Comparison of ENCODE assay signal across 18 cellular contexts in genomic region chr18:69397096-69397495, GRCh38. TPM values are rescaled to one million over a fixed set of nuclear protein-coding genes. Genes with fewer than 3 reads are reported as not detected.
DNase-seq lines count a peak whose midpoint lies in the region; ATAC-seq, FAIRE-seq and TF ChIP-seq lines count a peak whose summit lies in the region.
"Had no signal": no experiment of that assay in that cellular context is flagged by ENCODE, and none has a peak within 500 bp of the region (broad histone marks: within the 10 kb centered on the region; RNA-seq: fewer than 3 reads in every experiment).

No MANE protein-coding gene starts in this region.

- no peak overlapping the region for H3K27ac Mint-ChIP-seq in neural progenitor cell
- H3K27ac Mint-ChIP-seq in T-helper 17 cell = no peak overlapping the region
- H3K27ac Mint-ChIP-seq: activated naive CD8-positive, alpha-beta T cell treated with anti-CD3 and anti-CD28 coated beads, Interleukin-2, amount 50 U/mL, for 24 hours; activated T-helper 17 cell treated with anti-CD3 and anti-CD28 coated beads, Interleukin-2, amount 50 U/mL, for 72 hours; naive B cell; type B pancreatic cell had no signal

- no peaks in the 10 kb centered on the region for H3K9me3 ChIP-seq in GM23248 (ENCODE audit: low read depth)
- H3K9me3 ChIP-seq in MG63 = peaks cover 4% of the 10 kb centered on the region; the same call in 1 of the 2 replicates
- no peaks in the 10 kb centered on the region for H3K9me3 ChIP-seq in neural progenitor cell (ENCODE audit: low read depth)
- H3K9me3 ChIP-seq in T-helper 17 cell (ENCODE audit: control insufficient read depth, low read length, poor library complexity, severe bottlenecking) = no peaks in the 10 kb centered on the region

- TF ChIP-seq CTCF in epithelial cell of esophagus (IDR thresholded peaks at IDR 0.05; ENCODE audit: insufficient read depth, low read depth, low read length, missing control alignments) (no peak), neural progenitor cell (IDR thresholded peaks at IDR 0.05) (no peak)

- H4K20me1 ChIP-seq in GM23248 (ENCODE audit: insufficient read depth) = no peaks in the 10 kb centered on the region
- no peaks in the 10 kb centered on the region for H4K20me1 ChIP-seq in neural progenitor cell (ENCODE audit: low read depth)

- in situ Hi-C loops in GM23248 (cut with MboI) = no loop called here

- H3K9me3 Mint-ChIP-seq in neural progenitor cell = peaks cover 4% of the 10 kb centered on the region
- H3K9me3 Mint-ChIP-seq: activated naive CD8-positive, alpha-beta T cell treated with anti-CD3 and anti-CD28 coated beads, Interleukin-2, amount 50 U/mL, for 24 hours; activated T-helper 17 cell treated with anti-CD3 and anti-CD28 coated beads, Interleukin-2, amount 50 U/mL, for 72 hours; type B pancreatic cell had no signal

- H3K4me2 ChIP-seq in GM23248 (ENCODE audit: unreplicated experiment) (no peak overlapping the region), neural progenitor cell (no peak overlapping the region)

- H3K9ac ChIP-seq in GM23248 = no peak overlapping the region
- H3K9ac ChIP-seq in neural progenitor cell = no peak overlapping the region

- no peak for ATAC-seq in T-helper 17 cell
- ATAC-seq: activated naive CD8-positive, alpha-beta T cell treated with anti-CD3 and anti-CD28 coated beads, Interleukin-2, amount 50 U/mL, for 24 hours; activated T-helper 17 cell treated with anti-CD3 and anti-CD28 coated beads, Interleukin-2, amount 50 U/mL, for 72 hours had no signal

- H3K9me2 ChIP-seq in GM23248 (ENCODE audit: insufficient read depth) = no peaks in the 10 kb centered on the region

- H3K27me3 Mint-ChIP-seq in neural progenitor cell (ENCODE audit: insufficient read depth, low read depth) = peaks cover 10% of the 10 kb centered on the region
- H3K27me3 Mint-ChIP-seq in T-helper 17 cell = peaks cover 48% of the 10 kb centered on the region

- H3K4me1 ChIP-seq in GM23248 (ENCODE audit: insufficient read depth) = 0 out of 2 replicates have a peak, but pooled peaks cover 3% of the 10 kb centered on the region
- peaks cover 14% of the 10 kb centered on the region for H3K4me1 ChIP-seq in neural progenitor cell

- H2AFZ ChIP-seq in GM23248 = no peak overlapping the region
- H2AFZ ChIP-seq in neural progenitor cell (replicated peaks) = no peak overlapping the region

- H3K79me2 ChIP-seq in GM23248 (ENCODE audit: insufficient read depth) (no peaks in the 10 kb centered on the region), neural progenitor cell (ENCODE audit: low read depth) (no peaks in the 10 kb centered on the region)

- no peaks in the 10 kb centered on the region for H3K36me3 ChIP-seq in GM23248 (ENCODE audit: low read depth)
- H3K36me3 ChIP-seq in MG63 = no peaks in the 10 kb centered on the region
- H3K36me3 ChIP-seq in neural progenitor cell = no peaks in the 10 kb centered on the region
- H3K36me3 ChIP-seq: WERI-Rb-1 had no signal

- H3F3A ChIP-seq in GM23248 (ENCODE audit: insufficient read depth) = 0 out of 2 replicates have a peak, but pooled peaks cover 4% of the 10 kb centered on the region
- H3F3A ChIP-seq in neural progenitor cell (ENCODE audit: low read depth) = peaks cover 11% of the 10 kb centered on the region

- H3K27ac ChIP-seq in GM23248 (no peak overlapping the region), neural progenitor cell (no peak overlapping the region)
- H3K27ac ChIP-seq: WERI-Rb-1 had no signal

- H3K27me3 ChIP-seq in GM23248 (replicated peaks; ENCODE audit: insufficient read depth) (no peaks in the 10 kb centered on the region; the same call in 1 of the 2 replicates), MG63 (no peaks in the 10 kb centered on the region), neural progenitor cell (peaks cover 37% of the 10 kb centered on the region)

- TF ChIP-seq POLR2A in GM12892 (IDR thresholded peaks at IDR 0.05; ENCODE audit: low read depth, low read length) = no peak

- no peak overlapping the region for H3K4me3 Mint-ChIP-seq in neural progenitor cell
- no peak overlapping the region for H3K4me3 Mint-ChIP-seq in T-helper 17 cell
- H3K4me3 Mint-ChIP-seq: activated naive CD8-positive, alpha-beta T cell treated with anti-CD3 and anti-CD28 coated beads, Interleukin-2, amount 50 U/mL, for 24 hours; activated T-helper 17 cell treated with anti-CD3 and anti-CD28 coated beads, Interleukin-2, amount 50 U/mL, for 72 hours; CD14-positive monocyte; naive B cell; type B pancreatic cell had no signal

- H3K4me3 ChIP-seq in GM23248 (no peak overlapping the region), MG63 (no peak overlapping the region), epithelial cell of esophagus (ENCODE audit: low read length) (no peak overlapping the region), neural progenitor cell (no peak overlapping the region)

- peak; percentile 56 for DNase-seq in GM23248
- peak; percentile 14 for DNase-seq in MG63
- DNase-seq in epithelial cell of esophagus (ENCODE audit: low read depth) = peak; percentile 3
- peak; percentile 8 for DNase-seq in neural progenitor cell (ENCODE audit: low spot score)
- DNase-seq in T-helper 17 cell = no peak
- DNase-seq in NCI-H1436 treated with DMSO at 0.1 percent for 48 hours (lab: John Stamatoyannopoulos, UW) = no peak
- DNase-seq in GM12892 (ENCODE audit: insufficient read length) = no peak
- DNase-seq: activated naive CD8-positive, alpha-beta T cell treated with anti-CD3 and anti-CD28 coated beads, Interleukin-2, amount 50 U/mL, for 24 hours; naive B cell; NCI-H2107; stimulated activated naive CD4-positive, alpha-beta T cell; WERI-Rb-1 had no signal

- H3K4me1 Mint-ChIP-seq in neural progenitor cell = peaks cover 15% of the 10 kb centered on the region
- peaks cover 10% of the 10 kb centered on the region for H3K4me1 Mint-ChIP-seq in T-helper 17 cell
- H3K4me1 Mint-ChIP-seq: CD14-positive monocyte had no signal

- no peak for FAIRE-seq in GM12892 (lab: Jason Lieb, UNC)
- FAIRE-seq: frontal cortex, RCC 7860 had no signal

- H3K36me3 Mint-ChIP-seq in neural progenitor cell = no peaks in the 10 kb centered on the region
- peaks cover 3% of the 10 kb centered on the region for H3K36me3 Mint-ChIP-seq in T-helper 17 cell (ENCODE audit: low read depth)
- H3K36me3 Mint-ChIP-seq: CD14-positive monocyte, type B pancreatic cell had no signal

- 78 to 80% methylated on average over 7 of the region's 7 CpGs for WGBS in GM23248 (ENCODE audit: low coverage in 1 of 2, low lambda C conversion rate in 2 of 2, missing lambda C conversion rate in 2 of 2), 2 experiments

RNA-seq across cellular contexts. Expression of gene DOK6, which starts 3.6 kb away (rescaled TPM):
- 0.76 and 5.2 TPM in 2 replicates for total RNA-seq in GM23248 (2014; rRNA removed; shearing (Covaris generic))
- polyA plus RNA-seq in GM23248 (2016; fragmentation: Nextera tagmentation; extraction: Ambion mirVana) = 1.1 and 1.5 TPM in 2 replicates
- 11.2 and 11.6 TPM in 2 replicates for total RNA-seq in MG63 (2014; rRNA removed; shearing (Covaris generic); ENCODE audit: low replicate concordance)
- total RNA-seq in neural progenitor cell (ENCODE audit: low replicate concordance) (0.43 TPM in 2 replicates), T-helper 17 cell (under 1 TPM in 1 of 2 donors, not detected in 1; 0.05 TPM)
- 0.87 TPM for polyA plus RNA-seq in GM12892 (2012; ENCODE audit: missing spikeins)
- total RNA-seq: activated CD8-positive, alpha-beta memory T cell treated with anti-CD3 and anti-CD28 coated beads for 36 hours; activated T-helper 17 cell treated with anti-CD3 and anti-CD28 coated beads, Interleukin-2, amount 50 U/mL, for 72 hours had no signal
- polyA plus RNA-seq: CD14-positive monocyte had no signal

Comparison
In these comparisons a context has a peak if more than half of its experiments do, and no peak if none do; other contexts are left out.
1. DNase-seq: peak in GM23248 (single experiment), MG63 (single experiment), epithelial cell of esophagus (single experiment) and neural progenitor cell (single experiment); none in T-helper 17 cell (0 of 3), NCI-H1436 treated with DMSO at 0.1 percent for 48 hours (single experiment) and GM12892 (single experiment).